ENCODE assay signal across 12 cellular contexts in the genomic region with DNA sequence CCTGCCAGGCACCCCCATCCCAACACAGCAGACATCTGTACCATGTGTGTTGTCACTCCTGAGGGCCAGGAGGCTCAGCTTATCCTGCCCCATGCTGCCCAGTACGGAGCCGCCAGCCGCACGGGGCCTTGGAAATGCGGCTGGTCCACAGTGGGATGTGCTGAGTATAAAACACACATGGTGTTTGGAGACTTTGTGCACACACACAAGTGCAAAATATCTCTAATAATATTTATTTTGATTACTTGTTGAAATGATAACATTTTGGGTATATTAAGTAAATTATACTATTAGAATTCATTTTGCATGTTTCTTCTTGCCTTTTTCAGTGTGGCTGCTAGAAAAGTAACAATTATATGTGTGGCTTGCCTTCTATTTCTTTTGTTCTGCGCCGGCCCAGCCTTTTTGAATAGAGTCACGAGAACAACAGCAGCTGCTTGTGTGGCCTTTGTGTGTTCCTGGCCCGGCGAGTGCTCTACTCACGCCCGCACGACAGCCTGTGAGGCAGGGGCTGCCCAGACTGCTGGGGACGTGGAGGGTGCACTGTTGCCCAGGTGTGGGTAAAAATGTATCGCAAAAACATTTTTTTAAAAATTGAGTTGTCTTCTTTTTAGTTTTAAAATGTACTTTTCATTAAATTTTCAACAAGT. TPM values are rescaled to one million over a fixed set of nuclear protein-coding genes. Genes with fewer than 3 reads are reported as not detected.
DNase-seq lines count a peak whose midpoint lies in the region; ATAC-seq, FAIRE-seq and TF ChIP-seq lines count a peak whose summit lies in the region.
"Had no signal": no experiment of that assay in that cellular context is flagged by ENCODE, and none has a peak within 500 bp of the region (broad histone marks: within the 10 kb centered on the region; RNA-seq: fewer than 3 reads in every experiment).

No MANE protein-coding gene starts in this region.

- FAIRE-seq in HTR-8/SVneo (lab: Jason Lieb, UNC), result no peak

- no peak overlapping the region for H3K27ac Mint-ChIP-seq in activated naive CD4-positive, alpha-beta T cell treated with anti-CD3 and anti-CD28 coated beads for 36 hours
- H3K27ac Mint-ChIP-seq: activated T-helper 2 cell treated with anti-CD3 and anti-CD28 coated beads, Interferon-gamma antibody, Interleukin-2, Interleukin-4, amounts not matched to agents 10 μg/mL and 5 μg/mL and 100 μg/mL, durations not matched to agents 14 hours and 24 hours and 36 hours had no signal

- ATAC-seq in psoas muscle (peak in 3 of 4 donors; percentile 3 to 4 (median 3)), GM21390 (IDR thresholded peaks at IDR 0.05; ENCODE audit: unreplicated experiment) (no peak)

- H3K9me3 ChIP-seq in right atrium auricular region, result peaks cover 0 to 6% of the 10 kb centered on the region in 2 donors
- H3K9me3 ChIP-seq in psoas muscle, result peaks cover 6% of the 10 kb centered on the region
- H3K9me3 ChIP-seq: BE2C had no signal

- H3K27me3 ChIP-seq in right atrium auricular region (no peaks in the 10 kb centered on the region), psoas muscle (ENCODE audit: insufficient read depth in 3 of 3, low read length in 2 of 3) (no peaks in the 10 kb centered on the region)
- H3K27me3 ChIP-seq: BE2C had no signal

- H3K9me3 Mint-ChIP-seq in activated naive CD4-positive, alpha-beta T cell treated with anti-CD3 and anti-CD28 coated beads for 36 hours, result peaks cover 6% of the 10 kb centered on the region

- intact Hi-C loops in psoas muscle (cut with DNase I), result no loop called here
- intact Hi-C loops in activated naive CD4-positive, alpha-beta T cell treated with anti-CD3 and anti-CD28 coated beads for 36 hours (cut with micrococcal nuclease), result no loop called here

- CTCF ChIA-PET in activated naive CD4-positive, alpha-beta T cell treated with anti-CD3 and anti-CD28 coated beads for 36 hours (lab: Charles Lee), result no interaction called here

- WGBS in psoas muscle, 3 donors, result 39 to 44% (median 40%) methylated on average over 15 of the region's 15 CpGs

- peaks cover 9% of the 10 kb centered on the region for H3K36me3 Mint-ChIP-seq in activated naive CD4-positive, alpha-beta T cell treated with anti-CD3 and anti-CD28 coated beads for 36 hours (ENCODE audit: low read depth)

- no peak overlapping the region for H3K4me3 Mint-ChIP-seq in activated naive CD4-positive, alpha-beta T cell treated with anti-CD3 and anti-CD28 coated beads for 36 hours
- H3K4me3 Mint-ChIP-seq: IgD-negative memory B cell had no signal

- H3K27me3 Mint-ChIP-seq in activated naive CD4-positive, alpha-beta T cell treated with anti-CD3 and anti-CD28 coated beads for 36 hours (ENCODE audit: low read depth), result no peaks in the 10 kb centered on the region
- H3K27me3 Mint-ChIP-seq: IgD-negative memory B cell had no signal

- H3K36me3 ChIP-seq in right atrium auricular region (peaks cover 21% of the 10 kb centered on the region), psoas muscle (ENCODE audit: insufficient read depth in 1 of 2, low read depth in 1 of 2) (peaks cover 0 to 15% of the 10 kb centered on the region in 2 donors)

- no peaks in the 10 kb centered on the region for H3K4me1 Mint-ChIP-seq in activated naive CD4-positive, alpha-beta T cell treated with anti-CD3 and anti-CD28 coated beads for 36 hours (ENCODE audit: low read depth)

- TF ChIP-seq CTCF in right atrium auricular region (IDR thresholded peaks at IDR 0.05), result no peak
- TF ChIP-seq CTCF in psoas muscle (IDR thresholded peaks at IDR 0.05), result no peak

- DNase-seq in DMS53 treated with DMSO at 0.1 percent for 48 hours (lab: John Stamatoyannopoulos, UW; ENCODE audit: unreplicated experiment) (peak; percentile 25), NCI-H748 (lab: John Stamatoyannopoulos, UW; ENCODE audit: unreplicated experiment) (peak; percentile 63), right atrium auricular region (ENCODE audit: low spot score) (no peak), psoas muscle (peak in 1 of 2 donors; percentile 58), NCI-H2171 treated with DMSO at 0.1 percent for 48 hours (lab: John Stamatoyannopoulos, UW) (no peak), HTR-8/SVneo (ENCODE audit: insufficient read length, low spot score) (no peak)
- no peak for DNase-seq in activated naive CD4-positive, alpha-beta T cell treated with anti-CD3 and anti-CD28 coated beads for 36 hours
- DNase-seq: BE2C; effector CD8-positive, alpha-beta T cell had no signal

- peak overlapping the region; percentile 84 to 87 for H3K27ac ChIP-seq in right atrium auricular region
- H3K27ac ChIP-seq in psoas muscle, result peak overlapping the region; percentile 95

- H3K4me1 ChIP-seq in right atrium auricular region (peaks cover 0 to 61% of the 10 kb centered on the region in 2 donors), psoas muscle (peaks cover 68% of the 10 kb centered on the region)

- H3K4me3 ChIP-seq in right atrium auricular region (no peak overlapping the region), psoas muscle (peak overlapping the region; percentile 46)

RNA-seq across cellular contexts. Expression of gene COQ8A, which starts 35.3 kb away (rescaled TPM):
- total RNA-seq in right atrium auricular region (100 to 1,000 TPM; 158 to 253 TPM), psoas muscle (1,000 to 10,000 TPM in 1 of 4 donors, 100 to 1,000 TPM in 3; 574 to 1,432 (median 837) TPM)
- 1,000 to 10,000 TPM in 1 of 3 donors, 100 to 1,000 TPM in 2; 134 to 1,231 (median 616) TPM for polyA plus RNA-seq in psoas muscle
- 10 to 100 TPM; 24.8 to 26.5 TPM for total RNA-seq in activated naive CD4-positive, alpha-beta T cell treated with anti-CD3 and anti-CD28 coated beads for 36 hours

Comparison
In these comparisons a context has a peak if more than half of its experiments do, and no peak if none do; other contexts are left out.
1. DNase-seq: peak in DMS53 treated with DMSO at 0.1 percent for 48 hours (single experiment) and NCI-H748 (single experiment); none in right atrium auricular region (single experiment), NCI-H2171 treated with DMSO at 0.1 percent for 48 hours (single experiment), HTR-8/SVneo (single experiment) and activated naive CD4-positive, alpha-beta T cell treated with anti-CD3 and anti-CD28 coated beads for 36 hours (single experiment).
2. RNA of gene COQ8A, which starts 35.3 kb away (total RNA-seq): 574 to 1,432 TPM in psoas muscle and 158 to 253 TPM in right atrium auricular region; 24.8 to 26.5 TPM in activated naive CD4-positive, alpha-beta T cell treated with anti-CD3 and anti-CD28 coated beads for 36 hours; every median in the first group is over 4 times any median in the second.